2 cellular contexts compared by ENCODE assay signal in the genomic region with DNA sequence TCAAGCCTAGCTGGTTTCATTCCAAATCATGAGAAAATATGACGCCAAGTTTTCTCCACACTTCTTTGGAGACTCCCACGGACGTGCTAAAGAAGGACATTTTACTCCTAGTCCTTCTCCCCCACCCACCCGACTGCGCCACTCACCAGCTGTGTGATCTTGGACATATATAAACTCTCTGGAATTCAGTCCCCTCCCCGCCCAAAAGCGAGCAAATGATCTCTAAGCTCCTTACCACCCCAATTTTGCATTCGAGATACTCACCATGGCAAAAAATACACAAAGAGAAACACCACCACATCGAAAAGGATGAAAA.
TF ChIP-seq lines count a peak whose summit lies in the region.

No MANE protein-coding gene starts in this region.

TF ChIP-seq in HCT116, 20 proteins besides CTCF, POLR2A, EP300 and RAD21 (continued from another document):
- TF ChIP-seq ZBTB33 (IDR thresholded peaks at IDR 0.05; ENCODE audit: extremely low read depth, insufficient replicate concordance, low read length): no peak
- 0 out of 2 replicates have a peak, but pooled peaks have one; percentile 11 for TF ChIP-seq SP1 (IDR thresholded peaks at IDR 0.05; ENCODE audit: low read depth)
- no peak for TF ChIP-seq CBX3 (IDR thresholded peaks at IDR 0.05; ENCODE audit: low read depth)
- no peak for TF ChIP-seq MAX (IDR thresholded peaks at IDR 0.05)

TF ChIP-seq in liver, 16 proteins besides CTCF, POLR2A, EP300 and RAD21 (continued from another document):
- TF ChIP-seq GABPA (IDR thresholded peaks at IDR 0.05 in 1 of 2, conservative IDR thresholded peaks at IDR 0.05 in 1 of 2) (no peak), JUND (IDR thresholded peaks at IDR 0.05) (no peak), ZBTB33 (IDR thresholded peaks at IDR 0.05) (no peak), HNF4A (conservative IDR thresholded peaks at IDR 0.05) (no peak), SP1 (IDR thresholded peaks at IDR 0.05) (no peak), NR2F2 (IDR thresholded peaks at IDR 0.05) (no peak), TAF1 (conservative IDR thresholded peaks at IDR 0.05) (no peak)
